In the genomic region with DNA sequence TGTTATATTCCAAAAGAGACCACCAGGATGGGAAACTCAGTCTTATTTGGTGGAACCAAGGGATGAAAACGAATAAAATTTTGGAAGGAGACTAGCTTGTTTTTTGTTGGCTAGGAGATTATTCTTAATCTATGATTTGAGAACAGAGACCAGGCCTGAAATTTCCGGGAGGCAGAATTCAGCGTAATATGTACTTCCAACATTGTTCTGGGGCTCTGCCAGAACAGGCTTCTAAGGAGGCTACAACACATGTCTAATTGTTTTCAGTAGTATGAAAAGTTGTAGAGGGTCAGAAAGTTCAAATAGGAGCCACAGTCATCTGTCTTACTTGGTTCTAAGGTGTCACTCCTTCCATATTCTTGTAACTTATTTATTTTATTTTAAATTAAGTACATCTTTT, we compare ENCODE assay signal across 10 cellular contexts. TPM values are rescaled to one million over a fixed set of nuclear protein-coding genes. Genes with fewer than 3 reads are reported as not detected.
A peak's percentile ranks its signal among the peaks of the same experiment; 100 is the strongest.
DNase-seq lines count a peak whose midpoint lies in the region; ATAC-seq and TF ChIP-seq lines count a peak whose summit lies in the region.
"Had no signal": no experiment of that assay in that cellular context is flagged by ENCODE, and none has a peak within 500 bp of the region (broad histone marks: within the 10 kb centered on the region; RNA-seq: fewer than 3 reads in every experiment).

No MANE protein-coding gene starts in this region.

- peaks cover 33% of the 10 kb centered on the region for H4K20me1 ChIP-seq in MM.1S (ENCODE audit: insufficient read depth, low read length)

- H3K4me3 Mint-ChIP-seq in CD8-positive, alpha-beta memory T cell: peak overlapping the region; percentile 94 to 100 (median 98)
- peak overlapping the region; percentile 99 to 100 (median 99) for H3K4me3 Mint-ChIP-seq in nephron

- peaks cover 20% of the 10 kb centered on the region for H3K36me3 ChIP-seq in CD8-positive, alpha-beta memory T cell (ENCODE audit: insufficient read depth, low read length)
- H3K36me3 ChIP-seq in MM.1S (replicated peaks; ENCODE audit: insufficient read depth, low read length) (peaks cover 30% of the 10 kb centered on the region), duodenal mucosa (ENCODE audit: control insufficient read depth in 1 of 2, insufficient read depth in 2 of 2, low read length in 2 of 2) (peaks cover 0 to 24% of the 10 kb centered on the region in 2 donors)

- no peak for DNase-seq in CD8-positive, alpha-beta memory T cell
- no peak for DNase-seq in MM.1S
- no peak for DNase-seq in HEK293T (ENCODE audit: extremely low spot score)
- no peak for DNase-seq in posterior cingulate gyrus
- no peak for DNase-seq in mucosa of gallbladder (ENCODE audit: low spot score)
- DNase-seq: hippocampal formation, NCI-H526 treated with DMSO at 0.1 percent for 48 hours had no signal

- TF ChIP-seq CTCF in MM.1S (IDR thresholded peaks at IDR 0.05; ENCODE audit: low read length) (no peak), nephron (IDR thresholded peaks at IDR 0.05; ENCODE audit: unreplicated experiment in 3 of 3) (no peak)

- ATAC-seq in GM18868 (IDR thresholded peaks at IDR 0.05; ENCODE audit: unreplicated experiment): no peak

- H3K27ac Mint-ChIP-seq in CD8-positive, alpha-beta memory T cell: peak overlapping the region; percentile 95 to 100 (median 100)
- peak overlapping the region; percentile 85 to 95 (median 94) for H3K27ac Mint-ChIP-seq in nephron

- no peaks in the 10 kb centered on the region for H3K9me3 Mint-ChIP-seq in CD8-positive, alpha-beta memory T cell
- H3K9me3 Mint-ChIP-seq in nephron: no peaks in the 10 kb centered on the region

- peak overlapping the region; percentile 81 for H3K4me2 ChIP-seq in MM.1S (ENCODE audit: low read depth, low read length)

- peaks cover 18% of the 10 kb centered on the region for H3K4me1 ChIP-seq in CD8-positive, alpha-beta memory T cell (ENCODE audit: insufficient read depth, low read length)
- H3K4me1 ChIP-seq in MM.1S (ENCODE audit: low read length) (no peaks in the 10 kb centered on the region), duodenal mucosa (ENCODE audit: control insufficient read depth in 1 of 2, insufficient read depth in 2 of 2, low read length in 2 of 2) (peaks cover 9 to 15% of the 10 kb centered on the region in 2 donors)

- H3K27me3 Mint-ChIP-seq in CD8-positive, alpha-beta memory T cell: peaks cover 0 to 3% of the 10 kb centered on the region in 2 donors
- no peaks in the 10 kb centered on the region for H3K27me3 Mint-ChIP-seq in nephron (ENCODE audit: low read depth)

- H3K79me2 ChIP-seq in MM.1S (ENCODE audit: low read length): peaks cover 75% of the 10 kb centered on the region

- POLR2A ChIA-PET in CD8-positive, alpha-beta memory T cell (lab: Charles Lee): interaction anchor here (0.6 kb wide), 1 partner anchor 206 kb away, joined by 5 read pairs; no protein-coding TSS in a partner anchor
- POLR2A ChIA-PET in HEK293T (lab: Yijun Ruan, JAX): no interaction called here

- CTCF ChIA-PET in CD8-positive, alpha-beta memory T cell (lab: Charles Lee): no interaction called here
- CTCF ChIA-PET in HEK293T (lab: Yijun Ruan, JAX): no interaction called here

- H3K9me2 ChIP-seq in MM.1S (replicated peaks; ENCODE audit: insufficient read depth, low read length): no peaks in the 10 kb centered on the region

- peak overlapping the region; percentile 99 for H3K9ac ChIP-seq in MM.1S (ENCODE audit: low read length)
- peak overlapping the region in 1 of 2 donors; percentile 91 for H3K9ac ChIP-seq in duodenal mucosa (ENCODE audit: low read depth in 1 of 2, low read length in 2 of 2)

- H3K27ac ChIP-seq in CD8-positive, alpha-beta memory T cell (ENCODE audit: low read depth, low read length): peak overlapping the region; percentile 98
- no peak overlapping the region; the same call in 1 of the 2 replicates for H3K27ac ChIP-seq in MM.1S (ENCODE audit: low read length)
- no peak overlapping the region for H3K27ac ChIP-seq in duodenal mucosa (ENCODE audit: low read depth, low read length)

- H3K4me3 ChIP-seq in CD8-positive, alpha-beta memory T cell (ENCODE audit: low read length): peak overlapping the region; percentile 91
- H3K4me3 ChIP-seq in MM.1S (ENCODE audit: low read length) (peak overlapping the region; percentile 100), duodenal mucosa (ENCODE audit: low read depth in 1 of 2, low read length in 2 of 2) (peak overlapping the region; percentile 91 to 99)

- peaks cover 16% of the 10 kb centered on the region for H3F3A ChIP-seq in MM.1S (ENCODE audit: insufficient read depth, low read length)

- peaks cover 2 to 49% (median 7%) of the 10 kb centered on the region in 3 donors for H3K36me3 Mint-ChIP-seq in CD8-positive, alpha-beta memory T cell
- peaks cover 25% of the 10 kb centered on the region for H3K36me3 Mint-ChIP-seq in nephron (ENCODE audit: low read depth)

- H2AFZ ChIP-seq in MM.1S (ENCODE audit: low read length): no peak overlapping the region

- peaks cover 47 to 62% (median 56%) of the 10 kb centered on the region in 3 donors for H3K4me1 Mint-ChIP-seq in CD8-positive, alpha-beta memory T cell
- H3K4me1 Mint-ChIP-seq in nephron: peaks cover 15% of the 10 kb centered on the region

- no peaks in the 10 kb centered on the region for H3K9me3 ChIP-seq in CD8-positive, alpha-beta memory T cell (ENCODE audit: low read length)
- no peaks in the 10 kb centered on the region for H3K9me3 ChIP-seq in MM.1S (replicated peaks; ENCODE audit: insufficient read depth, low read length)
- H3K9me3 ChIP-seq in duodenal mucosa (ENCODE audit: control insufficient read depth in 1 of 2, low read length in 2 of 2): no peaks in the 10 kb centered on the region

- intact Hi-C loops in posterior cingulate gyrus (cut with DNase I): no loop called here

- no peaks in the 10 kb centered on the region for H3K27me3 ChIP-seq in CD8-positive, alpha-beta memory T cell (ENCODE audit: insufficient read depth, low read length, poor library complexity, severe bottlenecking)
- H3K27me3 ChIP-seq in MM.1S (replicated peaks; ENCODE audit: insufficient read depth, low read length) (no peaks in the 10 kb centered on the region), duodenal mucosa (ENCODE audit: control insufficient read depth in 1 of 2, insufficient read depth in 2 of 2, low read length in 2 of 2) (no peaks in the 10 kb centered on the region)

TF ChIP-seq in HEK293T, 16 proteins besides CTCF, POLR2A, EP300 and RAD21:
- TF ChIP-seq CTBP1 (IDR thresholded peaks at IDR 0.05; ENCODE audit: borderline replicate concordance): no peak
- no peak for TF ChIP-seq HDGF (IDR thresholded peaks at IDR 0.05; ENCODE audit: borderline replicate concordance)
- TF ChIP-seq L3MBTL2 (conservative IDR thresholded peaks at IDR 0.05): no peak
- TF ChIP-seq NFRKB (IDR thresholded peaks at IDR 0.05): no peak
- TF ChIP-seq ELF4 (IDR thresholded peaks at IDR 0.05): no peak
- TF ChIP-seq, protein P1, sequence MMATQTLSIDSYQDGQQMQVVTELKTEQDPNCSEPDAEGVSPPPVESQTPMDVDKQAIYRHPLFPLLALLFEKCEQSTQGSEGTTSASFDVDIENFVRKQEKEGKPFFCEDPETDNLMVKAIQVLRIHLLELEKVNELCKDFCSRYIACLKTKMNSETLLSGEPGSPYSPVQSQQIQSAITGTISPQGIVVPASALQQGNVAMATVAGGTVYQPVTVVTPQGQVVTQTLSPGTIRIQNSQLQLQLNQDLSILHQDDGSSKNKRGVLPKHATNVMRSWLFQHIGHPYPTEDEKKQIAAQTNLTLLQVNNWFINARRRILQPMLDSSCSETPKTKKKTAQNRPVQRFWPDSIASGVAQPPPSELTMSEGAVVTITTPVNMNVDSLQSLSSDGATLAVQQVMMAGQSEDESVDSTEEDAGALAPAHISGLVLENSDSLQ (IDR thresholded peaks at IDR 0.05): no peak
- TF ChIP-seq ZNF384 (IDR thresholded peaks at IDR 0.05): no peak
- no peak for TF ChIP-seq FOXK2 (IDR thresholded peaks at IDR 0.05)
- no peak for TF ChIP-seq ARNT (IDR thresholded peaks at IDR 0.05)
- no peak for TF ChIP-seq SP1 (IDR thresholded peaks at IDR 0.05)
- no peak for TF ChIP-seq LEF1 (IDR thresholded peaks at IDR 0.05; ENCODE audit: borderline replicate concordance)
- TF ChIP-seq BHLHE40 (IDR thresholded peaks at IDR 0.05; ENCODE audit: borderline replicate concordance): no peak
- TF ChIP-seq FOXM1 (IDR thresholded peaks at IDR 0.05; ENCODE audit: borderline replicate concordance): no peak
- no peak for TF ChIP-seq SUZ12 (IDR thresholded peaks at IDR 0.05)
- no peak for TF ChIP-seq FOXA1 (IDR thresholded peaks at IDR 0.05)
- TF ChIP-seq TARDBP (IDR thresholded peaks at IDR 0.05): no peak

RNA-seq across cellular contexts. Expression of a gene that starts 1.7 kb away (rescaled TPM):
- 100 to 1,000 TPM; 275 to 286 TPM for total RNA-seq in CD8-positive, alpha-beta memory T cell
- polyA plus RNA-seq in CD8-positive, alpha-beta memory T cell: 23.1 TPM
- total RNA-seq in mucosa of gallbladder: 28.2 TPM

RNA-seq across cellular contexts. Expression of a gene that starts 30.9 kb away (rescaled TPM):
- total RNA-seq in CD8-positive, alpha-beta memory T cell: 10 to 100 TPM; 19.3 to 21.0 TPM
- 5.2 TPM for polyA plus RNA-seq in CD8-positive, alpha-beta memory T cell
- 27.7 TPM for total RNA-seq in mucosa of gallbladder

RNA-seq across cellular contexts. Expression of a gene that starts 56.5 kb away (rescaled TPM):
- total RNA-seq in CD8-positive, alpha-beta memory T cell: 10 to 100 TPM; 49.9 to 50.1 TPM
- 36.9 TPM for polyA plus RNA-seq in CD8-positive, alpha-beta memory T cell
- total RNA-seq in mucosa of gallbladder: 30.9 TPM
